ENCODE assay signal across 1 cellular context in the genomic region with DNA sequence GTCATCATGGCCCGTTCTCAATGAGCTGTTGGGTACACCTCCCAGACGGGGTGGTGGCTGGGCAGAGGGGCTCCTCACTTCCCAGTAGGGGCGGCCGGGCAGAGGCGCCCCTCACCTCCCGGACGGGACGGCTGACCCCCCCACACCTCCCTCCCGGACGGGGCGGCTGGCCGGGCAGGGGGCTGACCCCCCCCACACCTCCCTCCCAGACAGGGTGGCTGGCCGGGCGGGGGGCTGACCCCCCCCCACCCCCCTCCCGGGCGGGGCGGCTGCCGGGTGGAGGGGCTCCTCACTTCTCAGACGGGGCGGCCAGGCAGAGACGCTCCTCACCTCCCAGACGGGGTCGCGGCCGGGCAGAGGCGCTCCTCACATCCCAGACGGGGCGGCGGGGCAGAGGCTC. TPM values are rescaled to one million over a fixed set of nuclear protein-coding genes. Genes with fewer than 3 reads are reported as not detected.
"Had no signal": no experiment of that assay in that cellular context is flagged by ENCODE, and none has a peak within 500 bp of the region (broad histone marks: within the 10 kb centered on the region; RNA-seq: fewer than 3 reads in every experiment).

No MANE protein-coding gene starts in this region.

RNA-seq across cellular contexts. Expression of gene ECHDC2, which starts 51.8 kb away (rescaled TPM):
- total RNA-seq: G401 had no signal
